ENCODE assay signal across 26 cellular contexts in the genomic region with DNA sequence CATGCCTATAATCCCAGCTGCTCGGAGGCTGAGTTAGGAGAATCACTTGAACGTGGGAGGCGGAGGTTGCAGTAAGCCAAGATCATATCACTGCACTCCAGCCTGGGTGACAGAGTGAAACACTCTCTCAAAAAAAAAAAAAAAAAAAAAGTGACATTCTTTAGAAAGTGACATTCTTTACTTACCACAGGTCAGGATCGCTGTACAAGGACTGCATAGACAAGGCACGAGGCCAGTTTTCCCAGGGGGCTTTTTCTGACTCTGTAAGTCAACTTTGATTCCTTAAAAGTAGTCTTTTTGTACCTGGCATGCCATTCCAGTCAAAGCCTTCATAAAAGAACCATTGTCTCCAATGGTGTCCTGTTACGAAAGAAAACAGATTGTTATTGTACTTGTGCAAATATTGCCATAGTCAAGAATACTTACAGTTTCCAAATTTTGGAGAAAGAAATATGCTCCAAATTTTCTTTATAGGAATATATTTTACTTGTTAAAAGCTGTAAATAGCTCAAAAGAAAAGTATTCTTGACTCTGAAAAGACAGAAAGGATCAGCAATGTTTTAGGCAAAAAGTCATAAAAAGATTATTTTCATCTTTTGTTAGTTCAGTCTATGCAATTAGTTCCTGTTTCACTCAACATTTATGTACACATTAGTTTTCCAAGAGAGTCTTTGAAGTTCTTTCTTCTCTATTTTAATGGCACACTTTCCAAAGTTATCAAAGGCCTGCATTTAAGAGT. TPM values are rescaled to one million over a fixed set of nuclear protein-coding genes. Genes with fewer than 3 reads are reported as not detected.
DNase-seq lines count a peak whose midpoint lies in the region; ATAC-seq, FAIRE-seq and TF ChIP-seq lines count a peak whose summit lies in the region.
"Had no signal": no experiment of that assay in that cellular context is flagged by ENCODE, and none has a peak within 500 bp of the region (broad histone marks: within the 10 kb centered on the region; RNA-seq: fewer than 3 reads in every experiment).

No MANE protein-coding gene starts in this region.

- H3K4me1 ChIP-seq in HepG2 (ENCODE audit: insufficient read depth, low read length) = peaks cover 95% of the 10 kb centered on the region
- H3K4me1 ChIP-seq in right lobe of liver = peaks cover 0 to 13% (median 0%) of the 10 kb centered on the region in 4 donors
- H3K4me1 ChIP-seq in PC-3 (ENCODE audit: insufficient read depth, low read length) = peaks cover 15% of the 10 kb centered on the region
- no peaks in the 10 kb centered on the region for H3K4me1 ChIP-seq in uterus
- H3K4me1 ChIP-seq: foreskin keratinocyte, suprapubic skin had no signal

- POLR2A ChIA-PET in HepG2 (lab: Yijun Ruan, JAX) = interaction anchor here (0.6 to 3.7 kb wide), 5 partner anchors 9 to 41 kb away, joined by 3 to 41 read pairs (median 8); partner anchors contain the start of gene CEACAM1
- POLR2A ChIA-PET in PC-3 (lab: Charles Lee; ENCODE audit: unreplicated experiment) = no interaction called here

- H3K27me3 Mint-ChIP-seq in endothelial cell (ENCODE audit: unreplicated experiment) = no peaks in the 10 kb centered on the region
- H3K27me3 Mint-ChIP-seq: activated CD4-positive, alpha-beta T cell treated with anti-CD3 and anti-CD28 coated beads for 36 hours; CD4-positive, CD25-positive, alpha-beta regulatory T cell; central memory CD8-positive, alpha-beta T cell; naive thymus-derived CD8-positive, alpha-beta T cell had no signal

- BruUV-seq in HepG2 (replicated peaks; lab: Mats Ljungman, UMichigan) (no TSS peak), PC-3 (replicated peaks; lab: Mats Ljungman, UMichigan) (no TSS peak)

- no peaks in the 10 kb centered on the region for H3K9me2 ChIP-seq in PC-3 (replicated peaks; ENCODE audit: low read length)

- H3K9ac ChIP-seq in HepG2 (ENCODE audit: insufficient read depth, low read depth, low read length) = peak overlapping the region; percentile 70
- no peak overlapping the region for H3K9ac ChIP-seq in PC-3 (ENCODE audit: low read length)

- no peak overlapping the region for H2AFZ ChIP-seq in HepG2 (ENCODE audit: low read length)
- H2AFZ ChIP-seq in PC-3 (ENCODE audit: low read length) = no peak overlapping the region

- CTCF ChIA-PET in HepG2 (lab: Yijun Ruan, JAX; ENCODE audit: low intra/inter-chr PET ratio, low total read pairs) (no interaction called here), PC-3 (lab: Charles Lee) (no interaction called here)

- H3K4me3 ChIP-seq in HepG2 (replicated peaks in 1 of 3; ENCODE audit: insufficient read depth in 1 of 3, low read depth in 2 of 3, low read length in 3 of 3) = peak overlapping the region in 1 of 3 experiments; percentile 41; a peak in 1 of 6 replicates
- H3K4me3 ChIP-seq in right lobe of liver = no peak overlapping the region
- H3K4me3 ChIP-seq in PC-3 (ENCODE audit: low read length) = no peak overlapping the region
- H3K4me3 ChIP-seq in uterus = no peak overlapping the region
- H3K4me3 ChIP-seq: ovary, suprapubic skin had no signal

- ATAC-seq in HepG2 = peak; percentile 96
- no peak for ATAC-seq in right lobe of liver
- peak; percentile 82 for ATAC-seq in PC-3
- ATAC-seq in left colon = peak; percentile 37
- no peak for ATAC-seq in HG02852 (IDR thresholded peaks at IDR 0.05; ENCODE audit: unreplicated experiment)
- ATAC-seq in GM21390 (IDR thresholded peaks at IDR 0.05; ENCODE audit: unreplicated experiment) = no peak
- ATAC-seq: activated CD4-positive, alpha-beta T cell treated with anti-CD3 and anti-CD28 coated beads for 36 hours; activated T-cell treated with anti-CD3 and anti-CD28 coated beads, Interleukin-2, amount 50 U/mL, for 72 hours; foreskin keratinocyte; naive thymus-derived CD8-positive, alpha-beta T cell; Right ventricle myocardium inferior had no signal

- TF ChIP-seq CTCF in HepG2 (CRISPR knock-in tag; IDR thresholded peaks at IDR 0.05) (no peak), right lobe of liver (IDR thresholded peaks at IDR 0.05) (no peak), PC-3 (conservative IDR thresholded peaks at IDR 0.05; ENCODE audit: low read depth, low read length) (no peak), uterus (IDR thresholded peaks at IDR 0.05) (no peak), endothelial cell (IDR thresholded peaks at IDR 0.05; ENCODE audit: unreplicated experiment) (no peak)

- in situ Hi-C loops in HepG2 (cut with HindIII; ENCODE audit: extremely low pct_ligation_motif_present, low pct_unique_long_range_greater_than_20kb) = no loop called here

- DNase-seq in HepG2 (ENCODE audit: low spot score) (peak; percentile 100), right lobe of liver (no peak), PC-3 (peak; percentile 71), left colon (no peak), uterus (no peak), endothelial cell (ENCODE audit: low spot score) (no peak)
- DNase-seq: activated CD4-positive, alpha-beta T cell treated with anti-CD3 and anti-CD28 coated beads for 36 hours; activated naive CD4-positive, alpha-beta T cell treated with anti-CD3 and anti-CD28 coated beads, Interleukin-2, amount 50 U/mL, for 16 hours; activated T-cell treated with anti-CD3 and anti-CD28 coated beads, Interleukin-2, amount 50 U/mL, for 72 hours; anterior cingulate cortex; CD4-positive, CD25-positive, alpha-beta regulatory T cell; DMS79 treated with DMSO at 0.1 percent for 48 hours; erythroblast; foreskin keratinocyte; H7; naive thymus-derived CD8-positive, alpha-beta T cell; NCI-H1417; NCI-H446 treated with DMSO at 0.1 percent for 48 hours; ovary had no signal

- no peak for TF ChIP-seq POLR2A in HepG2 (IDR thresholded peaks at IDR 0.05; ENCODE audit: insufficient read depth in 1 of 2, low read depth in 2 of 2, low read length in 2 of 2)
- TF ChIP-seq POLR2A in right lobe of liver (IDR thresholded peaks at IDR 0.05) = no peak
- TF ChIP-seq POLR2A in uterus (IDR thresholded peaks at IDR 0.05) = no peak

- intact Hi-C loops in HepG2 (cut with micrococcal nuclease; ENCODE audit: unreplicated experiment) = loop anchor here (1.0 kb wide), 2 partner anchors 8 to 40 kb away; no protein-coding TSS in a partner anchor
- intact Hi-C loops in right lobe of liver (cut with DNase I) = no loop called here
- intact Hi-C loops in PC-3 (cut with micrococcal nuclease) = no loop called here
- intact Hi-C loops in left colon (cut with DNase I, micrococcal nuclease) = no loop called here
- intact Hi-C loops in uterus (cut with DNase I; ENCODE audit: low total_unique reads) = no loop called here

- H3F3A ChIP-seq in PC-3 (ENCODE audit: low read length, unreplicated experiment) = no peaks in the 10 kb centered on the region

- H3K27ac ChIP-seq in HepG2 (ENCODE audit: extremely low read length, insufficient read depth, low read length) (peak overlapping the region; percentile 96), right lobe of liver (no peak overlapping the region), PC-3 (ENCODE audit: low read length) (peak overlapping the region; percentile 42; the same call in 1 of the 2 replicates), uterus (no peak overlapping the region)
- H3K27ac ChIP-seq: foreskin keratinocyte, ovary, suprapubic skin had no signal

- FAIRE-seq in HepG2 (lab: Jason Lieb, UNC) = peak; percentile 71

- H3K9me3 Mint-ChIP-seq in endothelial cell (ENCODE audit: unreplicated experiment) = no peaks in the 10 kb centered on the region
- H3K9me3 Mint-ChIP-seq: activated T-cell treated with anti-CD3 and anti-CD28 coated beads, Interleukin-2, amount 50 U/mL, for 72 hours; CD4-positive, CD25-positive, alpha-beta regulatory T cell; central memory CD8-positive, alpha-beta T cell; naive thymus-derived CD8-positive, alpha-beta T cell had no signal

- H3K9me3 ChIP-seq in HepG2 (ENCODE audit: low read length) = no peaks in the 10 kb centered on the region
- H3K9me3 ChIP-seq in right lobe of liver = no peaks in the 10 kb centered on the region
- no peaks in the 10 kb centered on the region for H3K9me3 ChIP-seq in PC-3 (ENCODE audit: low read length)
- no peaks in the 10 kb centered on the region for H3K9me3 ChIP-seq in uterus
- H3K9me3 ChIP-seq: ovary, suprapubic skin had no signal

- under 1% methylated on average over 6 of the region's 6 CpGs for WGBS in HepG2 (ENCODE audit: low lambda C conversion rate)
- 78% methylated on average over 6 of the region's 6 CpGs for WGBS in right lobe of liver (ENCODE audit: insufficient coverage, low coverage, low lambda C conversion rate, missing lambda C conversion rate)

- H3K36me3 Mint-ChIP-seq in endothelial cell (ENCODE audit: low read depth, unreplicated experiment) = no peaks in the 10 kb centered on the region
- H3K36me3 Mint-ChIP-seq: naive thymus-derived CD8-positive, alpha-beta T cell had no signal

- no peak overlapping the region for H3K27ac Mint-ChIP-seq in endothelial cell (ENCODE audit: unreplicated experiment)
- H3K27ac Mint-ChIP-seq: activated CD4-positive, alpha-beta T cell treated with anti-CD3 and anti-CD28 coated beads for 36 hours; activated T-cell treated with anti-CD3 and anti-CD28 coated beads, Interleukin-2, amount 50 U/mL, for 72 hours; CD4-positive, CD25-positive, alpha-beta regulatory T cell; naive thymus-derived CD8-positive, alpha-beta T cell had no signal

- no peaks in the 10 kb centered on the region for H3K4me1 Mint-ChIP-seq in endothelial cell (ENCODE audit: unreplicated experiment)
- H3K4me1 Mint-ChIP-seq: activated CD4-positive, alpha-beta T cell treated with anti-CD3 and anti-CD28 coated beads for 36 hours; central memory CD8-positive, alpha-beta T cell; naive thymus-derived CD8-positive, alpha-beta T cell had no signal

- no peaks in the 10 kb centered on the region for H4K20me1 ChIP-seq in HepG2 (ENCODE audit: insufficient read depth, low read length)
- H4K20me1 ChIP-seq in PC-3 (ENCODE audit: low read length) = no peaks in the 10 kb centered on the region

- TF ChIP-seq RAD21 in HepG2 (CRISPR knock-in tag; IDR thresholded peaks at IDR 0.05) = no peak

- no peak overlapping the region for H3K4me3 Mint-ChIP-seq in endothelial cell (ENCODE audit: unreplicated experiment)
- H3K4me3 Mint-ChIP-seq: activated CD4-positive, alpha-beta T cell treated with anti-CD3 and anti-CD28 coated beads for 36 hours; activated T-cell treated with anti-CD3 and anti-CD28 coated beads, Interleukin-2, amount 50 U/mL, for 72 hours; CD4-positive, CD25-positive, alpha-beta regulatory T cell; central memory CD8-positive, alpha-beta T cell; naive thymus-derived CD8-positive, alpha-beta T cell had no signal

- TF ChIP-seq EP300 in HepG2 (IDR thresholded peaks at IDR 0.05; ENCODE audit: low read depth in 2 of 2, low read length in 2 of 2) (peak in 1 of 2 experiments; percentile 89; a peak in 3 of 4 replicates), HepG2 (CRISPR knock-in tag; IDR thresholded peaks at IDR 0.05; ENCODE audit: borderline replicate concordance) (peak; percentile 55; the same call in 1 of the 2 replicates)

- H3K4me2 ChIP-seq in HepG2 (ENCODE audit: low read depth, low read length) (peak overlapping the region; percentile 70), PC-3 (ENCODE audit: low read length) (peak overlapping the region; percentile 47)

- H3K27me3 ChIP-seq in HepG2 (ENCODE audit: control insufficient read depth in 1 of 2, insufficient read depth in 2 of 2, low read length in 2 of 2) (no peaks in the 10 kb centered on the region), right lobe of liver (no peaks in the 10 kb centered on the region), PC-3 (ENCODE audit: low read length) (no peaks in the 10 kb centered on the region), uterus (no peaks in the 10 kb centered on the region)
- H3K27me3 ChIP-seq: foreskin keratinocyte, ovary, suprapubic skin had no signal

- H3K79me2 ChIP-seq in HepG2 (ENCODE audit: insufficient read depth, low read length) (no peaks in the 10 kb centered on the region), PC-3 (ENCODE audit: low read length) (no peaks in the 10 kb centered on the region)

- no peaks in the 10 kb centered on the region for H3K36me3 ChIP-seq in HepG2 (replicated peaks in 1 of 2; ENCODE audit: control insufficient read depth in 1 of 2, insufficient read depth in 2 of 2, low read length in 2 of 2)
- no peaks in the 10 kb centered on the region for H3K36me3 ChIP-seq in right lobe of liver
- H3K36me3 ChIP-seq in PC-3 (ENCODE audit: low read depth, low read length) = no peaks in the 10 kb centered on the region
- no peaks in the 10 kb centered on the region for H3K36me3 ChIP-seq in uterus
- H3K36me3 ChIP-seq: ovary, suprapubic skin had no signal

RNA-seq across cellular contexts. Expression of gene CEACAM1, which starts 39.3 kb away (rescaled TPM):
- total RNA-seq in HepG2 (2016; rRNA removed; fragmentation: Illumina TruSeq; extraction: Trizol) = 9.6 and 13.5 TPM in 2 replicates
- 2.4 and 3.1 TPM in 2 replicates for total RNA-seq in HepG2 (2016; cell fraction: cytosol; rRNA removed; fragmentation: Illumina TruSeq; extraction: Trizol; ENCODE audit: low read depth)
- total RNA-seq in HepG2 (2016; cell fraction: insoluble cytoplasmic fraction; rRNA removed; fragmentation: Illumina TruSeq; extraction: Trizol) = 8.3 and 13.2 TPM in 2 replicates
- 7.7 and 9.3 TPM in 2 replicates for total RNA-seq in HepG2 (2016; cell fraction: membrane; rRNA removed; fragmentation: Illumina TruSeq; extraction: Trizol)
- 22.7 and 31.8 TPM in 2 replicates for total RNA-seq in HepG2 (2016; cell fraction: nucleus; rRNA removed; fragmentation: Illumina TruSeq; extraction: Trizol)
- 272 and 332 TPM in 2 replicates for polyA plus RNA-seq in HepG2 (2011; rRNA removed)
- polyA plus RNA-seq in HepG2 (2011; cell fraction: cytosol; rRNA removed) = 102 and 103 TPM in 2 replicates
- polyA plus RNA-seq in HepG2 (2011; cell fraction: nucleus; rRNA removed) = 369 and 382 TPM in 2 replicates
- polyA plus RNA-seq in HepG2 (2012) = 97.8 and 119 TPM in 2 replicates
- 4.9 and 5.5 TPM in 2 replicates for polyA plus RNA-seq in HepG2 (2016; cell fraction: cytosol; fragmentation: Illumina TruSeq; extraction: Trizol; ENCODE audit: low read depth)
- polyA plus RNA-seq in HepG2 (2016; cell fraction: insoluble cytoplasmic fraction; fragmentation: Illumina TruSeq; extraction: Trizol; ENCODE audit: low read depth) = 23.8 and 26.6 TPM in 2 replicates
- 8.8 and 10.6 TPM in 2 replicates for polyA plus RNA-seq in HepG2 (2016; cell fraction: membrane; fragmentation: Illumina TruSeq; extraction: Trizol; ENCODE audit: low read depth)
- polyA plus RNA-seq in HepG2 (2016; cell fraction: nucleus; fragmentation: Illumina TruSeq; extraction: Trizol; ENCODE audit: insufficient read depth, low read depth) = 77.3 and 85.7 TPM in 2 replicates
- polyA minus RNA-seq in HepG2 (2011; rRNA and poly(A)+ RNA removed; ENCODE audit: low replicate concordance) = 0.07 and 87.5 TPM in 2 replicates
- 61.3 and 65.7 TPM in 2 replicates for polyA minus RNA-seq in HepG2 (2011; cell fraction: cytosol; rRNA and poly(A)+ RNA removed)
- polyA minus RNA-seq in HepG2 (2011; cell fraction: nucleus; rRNA and poly(A)+ RNA removed) = 122 and 160 TPM in 2 replicates
- total RNA-seq in right lobe of liver = 10 to 100 TPM; 27.4 to 64.6 (median 45.7) TPM
- 0.81 and 0.95 TPM in 2 replicates for total RNA-seq in PC-3 (2014; rRNA removed)
- 1,000 to 10,000 TPM in 1 of 2 donors, 100 to 1,000 TPM in 1; 627 to 1,309 TPM for total RNA-seq in left colon
- 10 to 100 TPM in 2 of 4 donors, under 1 TPM in 2; 0.51 to 24.7 (median 6.5) TPM for total RNA-seq in uterus
- total RNA-seq in endothelial cell (ENCODE audit: unreplicated experiment) = 9.3 TPM
- polyA plus RNA-seq: AG04450 had no signal

RNA-seq across cellular contexts. Expression of gene CXCL17, which starts 46.2 kb away (rescaled TPM):
- total RNA-seq in HepG2 (2016; rRNA removed; fragmentation: Illumina TruSeq; extraction: Trizol) = not detected in 2 replicates
- not detected in 2 replicates for total RNA-seq in HepG2 (2016; cell fraction: cytosol; rRNA removed; fragmentation: Illumina TruSeq; extraction: Trizol; ENCODE audit: low read depth)
- total RNA-seq in HepG2 (2016; cell fraction: insoluble cytoplasmic fraction; rRNA removed; fragmentation: Illumina TruSeq; extraction: Trizol) = not detected in 2 replicates
- not detected in 2 replicates for total RNA-seq in HepG2 (2016; cell fraction: membrane; rRNA removed; fragmentation: Illumina TruSeq; extraction: Trizol)
- not detected in 2 replicates for total RNA-seq in HepG2 (2016; cell fraction: nucleus; rRNA removed; fragmentation: Illumina TruSeq; extraction: Trizol)
- 0.10 and 0.12 TPM in 2 replicates for polyA plus RNA-seq in HepG2 (2011; rRNA removed)
- 0.06 and 0.07 TPM in 2 replicates for polyA plus RNA-seq in HepG2 (2011; cell fraction: cytosol; rRNA removed)
- not detected in 2 replicates for polyA plus RNA-seq in HepG2 (2011; cell fraction: nucleus; rRNA removed)
- polyA plus RNA-seq in HepG2 (2012) = 0.23 TPM in 1 of 2 replicates, not detected in the other
- not detected in 2 replicates for polyA plus RNA-seq in HepG2 (2016; cell fraction: cytosol; fragmentation: Illumina TruSeq; extraction: Trizol; ENCODE audit: low read depth)
- polyA plus RNA-seq in HepG2 (2016; cell fraction: insoluble cytoplasmic fraction; fragmentation: Illumina TruSeq; extraction: Trizol; ENCODE audit: low read depth) = not detected in 2 replicates
- not detected in 2 replicates for polyA plus RNA-seq in HepG2 (2016; cell fraction: membrane; fragmentation: Illumina TruSeq; extraction: Trizol; ENCODE audit: low read depth)
- not detected in 2 replicates for polyA plus RNA-seq in HepG2 (2016; cell fraction: nucleus; fragmentation: Illumina TruSeq; extraction: Trizol; ENCODE audit: insufficient read depth, low read depth)
- not detected in 2 replicates for polyA minus RNA-seq in HepG2 (2011; rRNA and poly(A)+ RNA removed; ENCODE audit: low replicate concordance)
- polyA minus RNA-seq in HepG2 (2011; cell fraction: cytosol; rRNA and poly(A)+ RNA removed) = not detected in 2 replicates
- polyA minus RNA-seq in HepG2 (2011; cell fraction: nucleus; rRNA and poly(A)+ RNA removed) = not detected in 2 replicates
- total RNA-seq in right lobe of liver = under 1 TPM in 1 of 6 experiments, not detected in 5; 0.29 TPM
- total RNA-seq in PC-3 (2014; rRNA removed) = 0.98 TPM in 1 of 2 replicates, not detected in the other
- not detected for total RNA-seq in left colon
- total RNA-seq in uterus = not detected
- not detected for total RNA-seq in endothelial cell (ENCODE audit: unreplicated experiment)
- total RNA-seq: activated CD4-positive, alpha-beta T cell treated with anti-CD3 and anti-CD28 coated beads for 36 hours; activated T-cell treated with anti-CD3 and anti-CD28 coated beads, Interleukin-2, amount 50 U/mL, for 72 hours; CD4-positive, CD25-positive, alpha-beta regulatory T cell; foreskin keratinocyte; H7; kidney epithelial cell; naive thymus-derived CD8-positive, alpha-beta T cell; Right ventricle myocardium inferior had no signal
- polyA plus RNA-seq: AG04450; foreskin keratinocyte; naive thymus-derived CD8-positive, alpha-beta T cell; ovary had no signal

Comparison
In these comparisons a context has a peak if more than half of its experiments do, and no peak if none do; other contexts are left out.
1. ATAC-seq: peak in HepG2 (single experiment), PC-3 (single experiment) and left colon (single experiment); none in right lobe of liver (0 of 4), HG02852 (single experiment) and GM21390 (single experiment).
2. DNase-seq: peak in HepG2 (single experiment) and PC-3 (single experiment); none in right lobe of liver (0 of 3), left colon (0 of 2), uterus (0 of 2) and endothelial cell (single experiment).
3. H3K27ac ChIP-seq: peak in HepG2 (single experiment) and PC-3 (single experiment); none in right lobe of liver (0 of 3) and uterus (0 of 2).
4. RNA of gene CEACAM1, which starts 39.3 kb away (total RNA-seq): 627 to 1,309 TPM in left colon; 27.4 to 64.6 TPM in right lobe of liver, 2.4 to 31.8 TPM in HepG2, 0.51 to 24.7 TPM in uterus, 9.3 TPM in endothelial cell (single experiment) and 0.81 to 0.95 TPM in PC-3; every median in the first group is over 4 times any median in the second.